ENCODE assay signal across 9 cellular contexts in the genomic region with DNA sequence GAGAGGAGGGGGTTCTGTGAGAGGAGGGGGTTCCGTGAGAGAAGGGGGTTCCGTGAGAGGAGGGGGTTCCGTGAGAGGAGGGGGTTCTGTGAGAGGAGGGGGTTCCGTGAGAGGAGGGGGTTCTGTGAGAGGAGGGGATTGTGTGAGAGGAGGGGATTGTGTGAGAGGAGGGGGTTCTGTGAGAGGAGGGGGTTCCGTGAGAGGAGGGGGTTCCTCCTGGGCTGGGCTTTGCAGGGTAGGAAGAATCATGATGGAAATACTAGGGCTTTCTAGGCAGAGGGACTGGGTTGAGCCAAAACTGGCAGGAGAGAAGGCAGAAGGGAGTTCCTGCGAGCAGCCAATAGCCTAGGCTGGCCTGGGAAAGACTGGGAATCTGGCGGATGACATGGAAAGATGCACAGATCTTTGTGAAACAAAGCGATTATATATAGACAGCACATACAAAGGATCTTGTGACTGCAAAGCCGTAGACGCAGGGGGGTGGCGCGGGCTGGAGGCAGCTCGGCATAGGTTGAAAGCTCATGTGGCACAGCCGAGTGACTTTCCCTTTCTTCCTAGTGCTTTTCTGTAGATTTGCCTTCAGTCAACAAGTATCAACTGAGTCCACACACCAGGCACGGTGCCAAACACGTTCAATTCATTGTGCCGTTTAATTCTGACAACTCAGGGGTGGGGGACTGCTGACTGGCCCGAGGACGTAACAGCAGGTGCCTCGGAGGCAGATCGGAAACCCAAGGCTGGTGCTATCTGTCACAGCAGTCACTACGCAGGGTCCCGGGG. TPM values are rescaled to one million over a fixed set of nuclear protein-coding genes. Genes with fewer than 3 reads are reported as not detected.
DNase-seq lines count a peak whose midpoint lies in the region; ATAC-seq and TF ChIP-seq lines count a peak whose summit lies in the region.
"Had no signal": no experiment of that assay in that cellular context is flagged by ENCODE, and none has a peak within 500 bp of the region (broad histone marks: within the 10 kb centered on the region; RNA-seq: fewer than 3 reads in every experiment).

No MANE protein-coding gene starts in this region.

- H3K27me3 Mint-ChIP-seq in CD14-positive monocyte (ENCODE audit: low read depth in 3 of 3) = peaks cover 0 to 2% (median 0%) of the 10 kb centered on the region in 3 donors

- no peak for DNase-seq in CD14-positive monocyte (ENCODE audit: low spot score)
- DNase-seq in NCI-H2029 treated with DMSO at 0.1 percent for 48 hours (lab: John Stamatoyannopoulos, UW) = peak; percentile 61
- peak in 56 of 58 donors; percentile 5 to 83 (median 62) for DNase-seq in anterior cingulate cortex (lab: John Stamatoyannopoulos, UW)
- peak; percentile 63 for DNase-seq in middle frontal gyrus (ENCODE audit: extremely low spot score, low spot score)
- no peak for DNase-seq in effector CD4-positive, alpha-beta T cell
- no peak for DNase-seq in activated T-cell treated with anti-CD3 and anti-CD28 coated beads, Interleukin-2, amount 50 U/mL, for 1 hour
- DNase-seq in heart left ventricle = no peak
- DNase-seq: T-helper 1 cell had no signal

- H3K27ac Mint-ChIP-seq in CD14-positive monocyte = peak overlapping the region; percentile 12 to 95 (median 91)

- peaks cover 0 to 56% (median 30%) of the 10 kb centered on the region in 12 donors for H3K4me1 ChIP-seq in heart left ventricle

- ATAC-seq in HG02852 (IDR thresholded peaks at IDR 0.05; ENCODE audit: unreplicated experiment) (no peak), heart left ventricle (no peak)

- H3K4me3 ChIP-seq in heart left ventricle = no peak overlapping the region

- intact Hi-C loops in CD14-positive monocyte (cut with micrococcal nuclease) = no loop called here
- intact Hi-C loops in heart left ventricle (cut with DNase I) = no loop called here

- no peak overlapping the region for H3K27ac ChIP-seq in heart left ventricle

- no peaks in the 10 kb centered on the region for H3K27me3 ChIP-seq in heart left ventricle

- 72 to 79% (median 76%) methylated on average over 23 of the region's 23 CpGs for whole genome bisulfite sequencing in heart left ventricle, 4 donors

- no peak for TF ChIP-seq POLR2A in heart left ventricle (IDR thresholded peaks at IDR 0.05)

- peaks cover 46% of the 10 kb centered on the region for H3K4me1 Mint-ChIP-seq in CD14-positive monocyte

- H3K36me3 Mint-ChIP-seq in CD14-positive monocyte = peaks cover 25 to 39% of the 10 kb centered on the region in 2 donors

- TF ChIP-seq CTCF in CD14-positive monocyte (IDR thresholded peaks at IDR 0.05) (no peak), heart left ventricle (IDR thresholded peaks at IDR 0.05) (no peak)

- peaks cover 0 to 5% (median 0%) of the 10 kb centered on the region in 7 donors for H3K9me3 Mint-ChIP-seq in CD14-positive monocyte

- H3K9me3 ChIP-seq in heart left ventricle = no peaks in the 10 kb centered on the region

- peak overlapping the region in 1 of 2 donors; percentile 27 for H3K4me3 Mint-ChIP-seq in CD14-positive monocyte

- peaks cover 0 to 17% (median 5%) of the 10 kb centered on the region in 9 donors for H3K36me3 ChIP-seq in heart left ventricle

RNA-seq across cellular contexts. Expression of gene PAM16, which starts 6.3 kb away (rescaled TPM):
- polyA plus RNA-seq in CD14-positive monocyte = 10 to 100 TPM; 34.3 to 37.6 TPM
- 10 to 100 TPM; 32.7 to 96.9 (median 60.9) TPM for total RNA-seq in heart left ventricle
- 100 to 1,000 TPM; 109 to 210 TPM for polyA plus RNA-seq in heart left ventricle

RNA-seq across cellular contexts. Expression of gene VASN, which starts 26.8 kb away (rescaled TPM):
- polyA plus RNA-seq in CD14-positive monocyte (not detected), heart left ventricle (10 to 100 TPM in 1 of 2 donors, 1 to 10 TPM in 1; 6.1 to 14.9 TPM)
- total RNA-seq in heart left ventricle = 10 to 100 TPM in 3 of 9 donors, 1 to 10 TPM in 6; 3.8 to 20.0 (median 6.2) TPM

RNA-seq across cellular contexts. Expression of gene GLIS2, which starts 29.0 kb away (rescaled TPM):
- not detected for polyA plus RNA-seq in CD14-positive monocyte
- total RNA-seq in heart left ventricle = 10 to 100 TPM in 7 of 9 donors, 1 to 10 TPM in 2; 7.6 to 23.4 (median 12.7) TPM
- polyA plus RNA-seq in heart left ventricle = 10 to 100 TPM in 1 of 2 donors, 1 to 10 TPM in 1; 7.7 to 14.2 TPM

Comparison
In these comparisons a context has a peak if more than half of its experiments do, and no peak if none do; other contexts are left out.
1. DNase-seq: peak in NCI-H2029 treated with DMSO at 0.1 percent for 48 hours (single experiment), anterior cingulate cortex (56 of 58) and middle frontal gyrus (single experiment); none in CD14-positive monocyte (single experiment), effector CD4-positive, alpha-beta T cell (single experiment), activated T-cell treated with anti-CD3 and anti-CD28 coated beads, Interleukin-2, amount 50 U/mL, for 1 hour (single experiment) and heart left ventricle (0 of 5).
2. RNA of gene VASN, which starts 26.8 kb away (polyA plus RNA-seq): 6.1 to 14.9 TPM in heart left ventricle; not detected in CD14-positive monocyte; every median in the first group is over 4 times any median in the second.
3. RNA of gene GLIS2, which starts 29.0 kb away (polyA plus RNA-seq): 7.7 to 14.2 TPM in heart left ventricle; not detected in CD14-positive monocyte; every median in the first group is over 4 times any median in the second.